ENCODE assay signal across 8 cellular contexts in genomic region chr1:201346337-201346939, GRCh38. TPM values are rescaled to one million over a fixed set of nuclear protein-coding genes. Genes with fewer than 3 reads are reported as not detected.
DNase-seq lines count a peak whose midpoint lies in the region; ATAC-seq, FAIRE-seq and TF ChIP-seq lines count a peak whose summit lies in the region.

No MANE protein-coding gene starts in this region.

- H3K9me1 ChIP-seq in K562 (ENCODE audit: control insufficient read depth, insufficient read depth, low read length), result no peaks in the 10 kb centered on the region

- H3K27ac ChIP-seq in K562 (ENCODE audit: extremely low read depth, low read depth, low read length), result no peak overlapping the region
- no peak overlapping the region for H3K27ac ChIP-seq in aorta (ENCODE audit: low read depth in 1 of 2, low read length in 2 of 2)

- WGBS in K562 (ENCODE audit: insufficient coverage, low coverage, missing lambda C conversion rate), result 1% methylated on average over 5 of the region's 5 CpGs
- WGBS in aorta, 2 donors, result 53 to 65% methylated on average over 5 of the region's 5 CpGs

- no TSS peak for BruUV-seq in K562 (replicated peaks; lab: Mats Ljungman, UMichigan)

- peak; percentile 91 for FAIRE-seq in K562 (lab: Jason Lieb, UNC)

- H3K4me3 ChIP-seq in K562, result no peak overlapping the region
- no peak overlapping the region for H3K4me3 ChIP-seq in aorta (ENCODE audit: low read length in 2 of 2)

- POLR2A ChIA-PET in K562 (lab: Yijun Ruan, JAX), result interaction anchor here (0.5 to 1.0 kb wide), 5 partner anchors 16 to 210 kb away, joined by 3 read pairs; no protein-coding TSS in a partner anchor

- peaks cover 19% of the 10 kb centered on the region for H4K20me1 ChIP-seq in K562 (replicated peaks; ENCODE audit: control insufficient read depth, insufficient read depth, low read length)

- peak; percentile 64 to 74 (median 73) for TF ChIP-seq CTCF in K562 (IDR thresholded peaks at IDR 0.05 in 2 of 3, conservative IDR thresholded peaks at IDR 0.05 in 1 of 3; ENCODE audit: insufficient read depth in 2 of 3, low read depth in 1 of 3, low read length in 3 of 3)

- H3K4me1 ChIP-seq in K562 (replicated peaks in 1 of 2; ENCODE audit: control insufficient read depth in 2 of 2, insufficient read depth in 2 of 2, low read length in 2 of 2) (no peaks in the 10 kb centered on the region), aorta (ENCODE audit: control insufficient read depth in 1 of 2, insufficient read depth in 2 of 2, low read length in 2 of 2) (no peaks in the 10 kb centered on the region)

- no peaks in the 10 kb centered on the region for H3K79me2 ChIP-seq in K562 (ENCODE audit: control insufficient read depth, insufficient read depth, low read length)

- no peak overlapping the region for H3K4me2 ChIP-seq in K562 (ENCODE audit: insufficient read depth, low read length)

- H2AFZ ChIP-seq in K562 (ENCODE audit: low read depth, low read length), result no peak overlapping the region

- H3K36me3 ChIP-seq in K562 (ENCODE audit: control insufficient read depth, insufficient read depth, low read length) (no peaks in the 10 kb centered on the region), aorta (ENCODE audit: control insufficient read depth in 1 of 2, insufficient read depth in 2 of 2, low read length in 1 of 2) (no peaks in the 10 kb centered on the region)

- TF ChIP-seq POLR2A in K562 (conservative IDR thresholded peaks at IDR 0.05), result no peak

- DNase-seq in NCI-H526 (lab: John Stamatoyannopoulos, UW) (peak; percentile 1 to 23), NCI-H526 treated with DMSO at 0.1 percent for 48 hours (lab: John Stamatoyannopoulos, UW) (no peak), NCI-H1092 (lab: John Stamatoyannopoulos, UW) (peak; percentile 18), K562 (ENCODE audit: extremely low read depth in 1 of 4, low spot score in 3 of 4) (peak; percentile 57 to 60 (median 58)), iris pigment epithelial cell (ENCODE audit: low read depth) (peak; percentile 56), aorta (peak; percentile 27 to 41)

- peak; percentile 16 to 53; a peak in 2 of 4 replicates for TF ChIP-seq RAD21 in K562 (CRISPR knock-in tag; conservative IDR thresholded peaks at IDR 0.05 in 1 of 2, IDR thresholded peaks at IDR 0.05 in 1 of 2)

- peak; percentile 73 for ATAC-seq in K562
- ATAC-seq in aorta (ENCODE audit: low FRiP score), result no peak
- no peak for ATAC-seq in HG03460 (IDR thresholded peaks at IDR 0.05; ENCODE audit: unreplicated experiment)
- ATAC-seq in HG03039 (IDR thresholded peaks at IDR 0.05; ENCODE audit: unreplicated experiment), result no peak

- peaks cover 0 to 44% of the 10 kb centered on the region in 2 experiments; a peak in 2 of 5 replicates for H3K27me3 ChIP-seq in K562 (ENCODE audit: control insufficient read depth in 2 of 2, insufficient read depth in 2 of 2, low read length in 2 of 2)
- no peaks in the 10 kb centered on the region for H3K27me3 ChIP-seq in aorta (ENCODE audit: control insufficient read depth in 1 of 2, insufficient read depth in 2 of 2, low read length in 1 of 2)

- no peak for TF ChIP-seq EP300 in K562 (IDR thresholded peaks at IDR 0.05; ENCODE audit: low read length)

- intact Hi-C loops in K562 (cut with micrococcal nuclease) (loop anchor here (1.0 to 5.0 kb wide), 2 partner anchors 37 to 94 kb away; no protein-coding TSS in a partner anchor), aorta (cut with DNase I) (no loop called here)

- H3K9me3 ChIP-seq in K562 (replicated peaks; ENCODE audit: control insufficient read depth, insufficient read depth, low read depth, low read length), result no peaks in the 10 kb centered on the region
- H3K9me3 ChIP-seq in aorta (ENCODE audit: control insufficient read depth, low read length), result no peaks in the 10 kb centered on the region

- CTCF ChIA-PET in K562 (lab: Yijun Ruan, JAX; ENCODE audit: low intra/inter-chr PET ratio), result interaction anchor here (0.7 to 1.3 kb wide), 3 partner anchors 15 to 92 kb away, joined by 3 to 7 read pairs (median 3); no protein-coding TSS in a partner anchor

- in situ Hi-C loops in K562 (cut with MboI), result no loop called here

- H3K9ac ChIP-seq in K562 (ENCODE audit: insufficient read depth in 1 of 2, low read depth in 2 of 2, low read length in 2 of 2), result no peak overlapping the region

TF ChIP-seq in K562, 482 proteins besides CTCF, POLR2A, EP300 and RAD21 (continues in another document):
- TF ChIP-seq SRSF3 (IDR thresholded peaks at IDR 0.05; ENCODE audit: insufficient read depth, low read length) (no peak), IRF1 (CRISPR knock-in tag; IDR thresholded peaks at IDR 0.05; ENCODE audit: borderline replicate concordance) (no peak), ZNF23 (CRISPR knock-in tag; IDR thresholded peaks at IDR 0.05) (no peak), CEBPZ (IDR thresholded peaks at IDR 0.05; ENCODE audit: borderline replicate concordance, low read depth, low read length) (no peak), HDAC1 (IDR thresholded peaks at IDR 0.05) (no peak), TEAD2 (tag; IDR thresholded peaks at IDR 0.05) (peak; percentile 93), BCOR (IDR thresholded peaks at IDR 0.05) (no peak), L3MBTL2 (IDR thresholded peaks at IDR 0.05) (no peak)

RNA-seq across cellular contexts. Expression of gene TNNT2, which starts 31.0 kb away (rescaled TPM):
- total RNA-seq in K562 (2011; cell fraction: chromatin; rRNA removed; ENCODE audit: low replicate concordance), result not detected in 2 replicates
- total RNA-seq in K562 (2011; cell fraction: nucleolus; rRNA removed), result not detected in 2 replicates
- total RNA-seq in K562 (2011; cell fraction: nucleoplasm; rRNA removed), result not detected in 2 replicates
- not detected in 2 replicates for total RNA-seq in K562 (2014; rRNA removed)
- not detected in 2 replicates for total RNA-seq in K562 (2014; rRNA removed; fragmentation: Illumina TruSeq; extraction: Trizol)
- not detected in 2 replicates for total RNA-seq in K562 (2015; rRNA removed; fragmentation: Illumina TruSeq; extraction: Trizol)
- not detected in 2 replicates for total RNA-seq in K562 (2021)
- not detected in 2 replicates for polyA plus RNA-seq in K562 (2011; rRNA removed)
- polyA plus RNA-seq in K562 (2011; cell fraction: cytosol; rRNA removed), result not detected in 2 replicates
- polyA plus RNA-seq in K562 (2011; cell fraction: nucleus; rRNA removed), result not detected in 2 replicates
- not detected in 2 replicates for polyA plus RNA-seq in K562 (2012)
- not detected in 2 replicates for polyA plus RNA-seq in K562 (2014; fragmentation: Illumina TruSeq; extraction: Trizol)
- polyA plus RNA-seq in K562 (2014; fragmentation: Nextera tagmentation; extraction: Ambion mirVana), result not detected
- polyA plus RNA-seq in K562 (2014; rRNA removed), result not detected in 2 replicates
- polyA minus RNA-seq in K562 (2011; rRNA and poly(A)+ RNA removed), result not detected in 2 replicates
- not detected in 2 replicates for polyA minus RNA-seq in K562 (2011; cell fraction: cytosol; rRNA and poly(A)+ RNA removed)
- polyA minus RNA-seq in K562 (2011; cell fraction: nucleus; rRNA and poly(A)+ RNA removed), result not detected in 2 replicates
- total RNA-seq in aorta, result under 1 TPM; 0.21 to 0.36 TPM
- 10 to 100 TPM in 1 of 2 donors, 1 to 10 TPM in 1; 1.0 to 24.0 TPM for polyA plus RNA-seq in aorta

RNA-seq across cellular contexts. Expression of gene LAD1, which starts 52.7 kb away (rescaled TPM):
- total RNA-seq in K562 (2011; cell fraction: chromatin; rRNA removed; ENCODE audit: low replicate concordance), result not detected in 2 replicates
- not detected in 2 replicates for total RNA-seq in K562 (2011; cell fraction: nucleolus; rRNA removed)
- not detected in 2 replicates for total RNA-seq in K562 (2011; cell fraction: nucleoplasm; rRNA removed)
- not detected in 2 replicates for total RNA-seq in K562 (2014; rRNA removed)
- not detected in 2 replicates for total RNA-seq in K562 (2014; rRNA removed; fragmentation: Illumina TruSeq; extraction: Trizol)
- total RNA-seq in K562 (2015; rRNA removed; fragmentation: Illumina TruSeq; extraction: Trizol), result not detected in 2 replicates
- 0.25 and 0.31 TPM in 2 replicates for total RNA-seq in K562 (2021)
- polyA plus RNA-seq in K562 (2011; rRNA removed), result not detected in 2 replicates
- not detected in 2 replicates for polyA plus RNA-seq in K562 (2011; cell fraction: cytosol; rRNA removed)
- polyA plus RNA-seq in K562 (2011; cell fraction: nucleus; rRNA removed), result not detected in 2 replicates
- polyA plus RNA-seq in K562 (2012), result not detected in 2 replicates
- polyA plus RNA-seq in K562 (2014; fragmentation: Illumina TruSeq; extraction: Trizol), result not detected in 2 replicates
- not detected for polyA plus RNA-seq in K562 (2014; fragmentation: Nextera tagmentation; extraction: Ambion mirVana)
- not detected in 2 replicates for polyA plus RNA-seq in K562 (2014; rRNA removed)
- not detected in 2 replicates for polyA minus RNA-seq in K562 (2011; rRNA and poly(A)+ RNA removed)
- not detected in 2 replicates for polyA minus RNA-seq in K562 (2011; cell fraction: cytosol; rRNA and poly(A)+ RNA removed)
- polyA minus RNA-seq in K562 (2011; cell fraction: nucleus; rRNA and poly(A)+ RNA removed), result not detected in 2 replicates
- under 1 TPM in 1 of 2 donors, not detected in 1; 0.71 TPM for total RNA-seq in aorta
- 10 to 100 TPM in 1 of 2 donors, under 1 TPM in 1; 0.82 to 33.8 TPM for polyA plus RNA-seq in aorta
